1 cellular context compared by ENCODE assay signal in the genomic region with DNA sequence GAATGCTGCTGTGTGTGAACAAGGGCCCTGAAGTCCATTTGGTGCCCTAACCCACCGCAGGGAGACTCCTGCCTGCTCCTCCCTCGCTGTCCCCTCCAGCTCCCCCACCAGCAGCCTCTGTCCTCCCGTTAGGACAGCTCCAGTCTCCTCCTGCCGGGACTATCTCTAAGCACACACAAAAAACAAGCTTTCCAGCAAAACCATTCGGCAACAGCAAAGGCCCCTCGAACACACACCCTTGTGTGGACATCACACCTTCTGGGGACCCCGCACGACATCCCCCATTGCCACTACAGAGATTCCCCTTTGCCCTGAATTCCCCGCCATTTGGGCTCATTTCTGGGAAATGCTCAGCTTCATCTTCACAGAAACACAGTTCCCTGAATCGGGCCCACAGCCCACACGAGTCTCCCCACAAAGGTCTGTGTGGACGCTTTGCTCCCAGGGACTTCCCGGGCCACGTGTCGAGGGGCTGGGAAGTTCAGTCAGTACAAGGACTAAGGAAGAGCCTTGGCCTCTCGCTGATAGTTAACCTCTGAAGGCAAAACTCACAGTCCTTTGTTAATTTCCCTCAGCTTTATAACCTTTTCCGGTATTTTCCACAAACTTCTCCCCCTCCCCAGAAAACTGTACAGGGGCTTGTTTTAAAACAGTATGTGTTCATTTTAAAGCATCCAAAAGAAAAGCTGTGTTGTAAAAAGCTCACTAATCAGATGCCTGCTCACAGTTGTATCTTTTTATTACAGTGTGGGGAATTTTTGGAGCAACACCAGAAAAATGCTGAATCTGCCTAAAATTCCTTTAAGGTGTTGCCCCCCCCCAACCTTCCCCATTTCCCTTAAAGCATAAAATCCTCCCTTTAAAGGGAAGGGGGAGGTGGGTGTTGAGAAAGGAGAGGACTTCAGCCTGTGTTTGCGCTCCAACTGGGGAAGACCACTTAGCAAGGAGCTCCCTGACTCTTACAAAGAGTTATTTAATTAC.
TF ChIP-seq lines count a peak whose summit lies in the region.

No MANE protein-coding gene starts in this region.

TF ChIP-seq in HepG2, 621 proteins besides CTCF, POLR2A, EP300 and RAD21:
- TF ChIP-seq ZNF607 (CRISPR knock-in tag; IDR thresholded peaks at IDR 0.05; ENCODE audit: borderline replicate concordance) (0 out of 2 replicates have a peak, but pooled peaks have one; percentile 35), ZFP37 (CRISPR knock-in tag; IDR thresholded peaks at IDR 0.05; ENCODE audit: borderline replicate concordance) (no peak), ZNF547 (CRISPR knock-in tag; IDR thresholded peaks at IDR 0.05) (no peak), HMG20B (CRISPR knock-in tag; conservative IDR thresholded peaks at IDR 0.05) (no peak), ZNF354B (CRISPR knock-in tag; IDR thresholded peaks at IDR 0.05) (no peak), TBX2 (CRISPR knock-in tag; IDR thresholded peaks at IDR 0.05; ENCODE audit: borderline replicate concordance) (peak; percentile 23; the same call in 1 of the 2 replicates), HNF4A (CRISPR knock-in tag; IDR thresholded peaks at IDR 0.05) (peak; percentile 25; the same call in 1 of the 2 replicates), MAFK (conservative IDR thresholded peaks at IDR 0.05 in 1 of 2, IDR thresholded peaks at IDR 0.05 in 1 of 2; ENCODE audit: low read length in 2 of 2) (peak in 1 of 2 experiments; percentile 46; a peak in 2 of 4 replicates), ARHGAP35 (CRISPR knock-in tag; IDR thresholded peaks at IDR 0.05; ENCODE audit: borderline replicate concordance) (no peak), MAFF (IDR thresholded peaks at IDR 0.05; ENCODE audit: low read depth, low read length) (0 out of 2 replicates have a peak, but pooled peaks have one; percentile 21), ZBTB38 (CRISPR knock-in tag; IDR thresholded peaks at IDR 0.05) (peak; percentile 60; the same call in 1 of the 2 replicates), ZNF256 (CRISPR knock-in tag; conservative IDR thresholded peaks at IDR 0.05) (no peak), SKI (IDR thresholded peaks at IDR 0.05; ENCODE audit: partially characterized antibody) (peak; percentile 14), FOXO1 (CRISPR knock-in tag; IDR thresholded peaks at IDR 0.05) (no peak), MED13 (CRISPR knock-in tag; IDR thresholded peaks at IDR 0.05) (no peak), MED1 (CRISPR knock-in tag; IDR thresholded peaks at IDR 0.05) (0 out of 2 replicates have a peak, but pooled peaks have one; percentile 20), TP53 (CRISPR knock-in tag; conservative IDR thresholded peaks at IDR 0.05) (no peak)
- TF ChIP-seq, protein P1, sequence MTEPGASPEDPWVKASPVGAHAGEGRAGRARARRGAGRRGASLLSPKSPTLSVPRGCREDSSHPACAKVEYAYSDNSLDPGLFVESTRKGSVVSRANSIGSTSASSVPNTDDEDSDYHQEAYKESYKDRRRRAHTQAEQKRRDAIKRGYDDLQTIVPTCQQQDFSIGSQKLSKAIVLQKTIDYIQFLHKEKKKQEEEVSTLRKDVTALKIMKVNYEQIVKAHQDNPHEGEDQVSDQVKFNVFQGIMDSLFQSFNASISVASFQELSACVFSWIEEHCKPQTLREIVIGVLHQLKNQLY (CRISPR knock-in tag; IDR thresholded peaks at IDR 0.05): peak; percentile 14; the same call in 1 of the 2 replicates
- TF ChIP-seq, protein P2, sequence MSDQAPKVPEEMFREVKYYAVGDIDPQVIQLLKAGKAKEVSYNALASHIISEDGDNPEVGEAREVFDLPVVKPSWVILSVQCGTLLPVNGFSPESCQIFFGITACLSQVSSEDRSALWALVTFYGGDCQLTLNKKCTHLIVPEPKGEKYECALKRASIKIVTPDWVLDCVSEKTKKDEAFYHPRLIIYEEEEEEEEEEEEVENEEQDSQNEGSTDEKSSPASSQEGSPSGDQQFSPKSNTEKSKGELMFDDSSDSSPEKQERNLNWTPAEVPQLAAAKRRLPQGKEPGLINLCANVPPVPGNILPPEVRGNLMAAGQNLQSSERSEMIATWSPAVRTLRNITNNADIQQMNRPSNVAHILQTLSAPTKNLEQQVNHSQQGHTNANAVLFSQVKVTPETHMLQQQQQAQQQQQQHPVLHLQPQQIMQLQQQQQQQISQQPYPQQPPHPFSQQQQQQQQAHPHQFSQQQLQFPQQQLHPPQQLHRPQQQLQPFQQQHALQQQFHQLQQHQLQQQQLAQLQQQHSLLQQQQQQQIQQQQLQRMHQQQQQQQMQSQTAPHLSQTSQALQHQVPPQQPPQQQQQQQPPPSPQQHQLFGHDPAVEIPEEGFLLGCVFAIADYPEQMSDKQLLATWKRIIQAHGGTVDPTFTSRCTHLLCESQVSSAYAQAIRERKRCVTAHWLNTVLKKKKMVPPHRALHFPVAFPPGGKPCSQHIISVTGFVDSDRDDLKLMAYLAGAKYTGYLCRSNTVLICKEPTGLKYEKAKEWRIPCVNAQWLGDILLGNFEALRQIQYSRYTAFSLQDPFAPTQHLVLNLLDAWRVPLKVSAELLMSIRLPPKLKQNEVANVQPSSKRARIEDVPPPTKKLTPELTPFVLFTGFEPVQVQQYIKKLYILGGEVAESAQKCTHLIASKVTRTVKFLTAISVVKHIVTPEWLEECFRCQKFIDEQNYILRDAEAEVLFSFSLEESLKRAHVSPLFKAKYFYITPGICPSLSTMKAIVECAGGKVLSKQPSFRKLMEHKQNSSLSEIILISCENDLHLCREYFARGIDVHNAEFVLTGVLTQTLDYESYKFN (CRISPR knock-in tag; conservative IDR thresholded peaks at IDR 0.05): peak; percentile 37; the same call in 1 of the 2 replicates
- TF ChIP-seq, protein P3, sequence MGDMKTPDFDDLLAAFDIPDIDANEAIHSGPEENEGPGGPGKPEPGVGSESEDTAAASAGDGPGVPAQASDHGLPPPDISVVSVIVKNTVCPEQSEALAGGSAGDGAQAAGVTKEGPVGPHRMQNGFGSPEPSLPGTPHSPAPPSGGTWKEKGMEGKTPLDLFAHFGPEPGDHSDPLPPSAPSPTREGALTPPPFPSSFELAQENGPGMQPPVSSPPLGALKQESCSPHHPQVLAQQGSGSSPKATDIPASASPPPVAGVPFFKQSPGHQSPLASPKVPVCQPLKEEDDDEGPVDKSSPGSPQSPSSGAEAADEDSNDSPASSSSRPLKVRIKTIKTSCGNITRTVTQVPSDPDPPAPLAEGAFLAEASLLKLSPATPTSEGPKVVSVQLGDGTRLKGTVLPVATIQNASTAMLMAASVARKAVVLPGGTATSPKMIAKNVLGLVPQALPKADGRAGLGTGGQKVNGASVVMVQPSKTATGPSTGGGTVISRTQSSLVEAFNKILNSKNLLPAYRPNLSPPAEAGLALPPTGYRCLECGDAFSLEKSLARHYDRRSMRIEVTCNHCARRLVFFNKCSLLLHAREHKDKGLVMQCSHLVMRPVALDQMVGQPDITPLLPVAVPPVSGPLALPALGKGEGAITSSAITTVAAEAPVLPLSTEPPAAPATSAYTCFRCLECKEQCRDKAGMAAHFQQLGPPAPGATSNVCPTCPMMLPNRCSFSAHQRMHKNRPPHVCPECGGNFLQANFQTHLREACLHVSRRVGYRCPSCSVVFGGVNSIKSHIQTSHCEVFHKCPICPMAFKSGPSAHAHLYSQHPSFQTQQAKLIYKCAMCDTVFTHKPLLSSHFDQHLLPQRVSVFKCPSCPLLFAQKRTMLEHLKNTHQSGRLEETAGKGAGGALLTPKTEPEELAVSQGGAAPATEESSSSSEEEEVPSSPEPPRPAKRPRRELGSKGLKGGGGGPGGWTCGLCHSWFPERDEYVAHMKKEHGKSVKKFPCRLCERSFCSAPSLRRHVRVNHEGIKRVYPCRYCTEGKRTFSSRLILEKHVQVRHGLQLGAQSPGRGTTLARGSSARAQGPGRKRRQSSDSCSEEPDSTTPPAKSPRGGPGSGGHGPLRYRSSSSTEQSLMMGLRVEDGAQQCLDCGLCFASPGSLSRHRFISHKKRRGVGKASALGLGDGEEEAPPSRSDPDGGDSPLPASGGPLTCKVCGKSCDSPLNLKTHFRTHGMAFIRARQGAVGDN (CRISPR knock-in tag; IDR thresholded peaks at IDR 0.05): peak; percentile 56
TF ChIP-seq in HepG2: peak in this region for 11.
